8 cellular contexts compared by ENCODE assay signal in the genomic region with DNA sequence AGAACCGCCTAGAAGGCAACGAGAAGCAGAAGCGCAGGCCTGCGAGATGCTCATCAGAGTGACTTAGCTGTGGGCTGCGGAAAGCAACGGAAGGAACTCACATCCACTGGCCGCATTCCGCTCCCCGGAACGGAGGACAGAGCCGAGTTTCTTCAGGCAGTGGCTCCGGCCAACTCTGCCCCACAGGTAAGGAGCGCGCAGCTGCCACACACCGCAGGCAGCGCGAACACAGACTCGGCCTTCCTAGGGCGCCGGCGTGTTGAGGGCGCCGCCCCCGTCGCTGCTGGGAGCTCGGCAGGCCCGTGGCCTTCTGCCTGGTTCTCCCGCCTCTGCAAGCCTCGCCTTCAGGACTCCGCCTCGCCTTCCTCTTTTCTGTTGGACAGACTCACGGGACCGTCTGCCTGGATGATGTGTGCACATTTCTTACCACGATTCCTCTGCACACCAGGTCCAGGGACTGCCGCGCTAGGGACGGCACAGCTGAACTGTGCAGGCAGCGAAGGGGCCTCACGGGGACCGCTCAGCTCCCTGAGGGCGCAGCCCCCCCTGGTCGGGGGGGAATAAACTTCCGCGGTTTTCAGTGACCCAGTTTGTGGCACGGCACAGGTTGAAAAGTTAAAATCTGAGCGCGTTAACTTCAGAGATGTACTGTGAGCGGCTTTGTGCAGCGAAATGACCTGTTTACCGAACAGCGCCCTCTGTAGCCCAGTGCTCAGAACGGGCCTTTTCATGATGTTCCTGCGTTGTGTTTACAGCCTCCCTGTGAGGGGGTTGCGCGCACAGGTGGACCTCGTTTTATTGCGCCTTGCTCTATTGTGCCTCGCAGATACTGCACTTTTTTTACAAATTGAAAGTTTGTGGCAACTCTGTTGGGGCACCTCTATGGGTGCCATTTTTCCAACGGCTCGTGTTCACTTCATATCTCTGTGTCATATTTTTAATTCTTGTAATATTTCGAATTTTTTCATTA. TPM values are rescaled to one million over a fixed set of nuclear protein-coding genes. Genes with fewer than 3 reads are reported as not detected.
A peak's percentile ranks its signal among the peaks of the same experiment; 100 is the strongest.
DNase-seq lines count a peak whose midpoint lies in the region; ATAC-seq and TF ChIP-seq lines count a peak whose summit lies in the region.

No MANE protein-coding gene starts in this region.

- peaks cover 11% of the 10 kb centered on the region for H3K27me3 Mint-ChIP-seq in T-helper 1 cell treated with Interleukin-12 subunit alpha and Interleukin-12 subunit beta and Interleukin-4 antibody, amounts not matched to agents 30 μg/mL and 1 μg/mL, for 36 hours (ENCODE audit: low read depth)
- no peaks in the 10 kb centered on the region for H3K27me3 Mint-ChIP-seq in progenitor cell of endocrine pancreas

- H3K36me3 Mint-ChIP-seq in T-helper 1 cell treated with Interleukin-12 subunit alpha and Interleukin-12 subunit beta and Interleukin-4 antibody, amounts not matched to agents 30 μg/mL and 1 μg/mL, for 36 hours (ENCODE audit: low read depth) = no peaks in the 10 kb centered on the region
- peaks cover 17% of the 10 kb centered on the region for H3K36me3 Mint-ChIP-seq in progenitor cell of endocrine pancreas (ENCODE audit: insufficient read depth)

- H3K4me3 Mint-ChIP-seq in T-helper 1 cell treated with Interleukin-12 subunit alpha and Interleukin-12 subunit beta and Interleukin-4 antibody, amounts not matched to agents 30 μg/mL and 1 μg/mL, for 36 hours = peak overlapping the region; percentile 86
- peak overlapping the region; percentile 86 for H3K4me3 Mint-ChIP-seq in progenitor cell of endocrine pancreas (ENCODE audit: low read depth)

- peak overlapping the region; percentile 22 for H3K27ac Mint-ChIP-seq in T-helper 1 cell treated with Interleukin-12 subunit alpha and Interleukin-12 subunit beta and Interleukin-4 antibody, amounts not matched to agents 30 μg/mL and 1 μg/mL, for 36 hours
- peak overlapping the region; percentile 93 for H3K27ac Mint-ChIP-seq in progenitor cell of endocrine pancreas

- TF ChIP-seq CTCF in GM10248 (IDR thresholded peaks at IDR 0.05; ENCODE audit: control extremely low read depth, extremely low read depth, low read depth, missing control alignments) (peak; percentile 87), right atrium auricular region (IDR thresholded peaks at IDR 0.05) (peak; percentile 83 to 91), progenitor cell of endocrine pancreas (IDR thresholded peaks at IDR 0.05; ENCODE audit: unreplicated experiment) (peak; percentile 90), upper lobe of left lung (IDR thresholded peaks at IDR 0.05) (peak; percentile 71 to 85 (median 76))

- CTCF ChIA-PET in GM10248 (lab: Yijun Ruan, JAX) = interaction anchor here (0.7 to 1.8 kb wide), 14 partner anchors 9 to 703 kb away, joined by 3 to 9 read pairs (median 5); a partner anchor contains a TSS

- peaks cover 12% of the 10 kb centered on the region for H3K9me3 Mint-ChIP-seq in T-helper 1 cell treated with Interleukin-12 subunit alpha and Interleukin-12 subunit beta and Interleukin-4 antibody, amounts not matched to agents 30 μg/mL and 1 μg/mL, for 36 hours
- H3K9me3 Mint-ChIP-seq in progenitor cell of endocrine pancreas (ENCODE audit: low read depth) = peaks cover 16% of the 10 kb centered on the region

- POLR2A ChIA-PET in GM10248 (lab: Yijun Ruan, JAX) = no interaction called here

- peak overlapping the region; percentile 46 to 62 for H3K4me3 ChIP-seq in right atrium auricular region
- H3K4me3 ChIP-seq in upper lobe of left lung = peak overlapping the region; percentile 38 to 61 (median 50)

- WGBS in upper lobe of left lung, 2 donors = 5 to 6% methylated on average over 47 to 54 of the region's 61 CpGs

- ATAC-seq in HG02678 (IDR thresholded peaks at IDR 0.05; ENCODE audit: unreplicated experiment) (peak; percentile 80), upper lobe of left lung (ENCODE audit: low FRiP score in 2 of 2) (peak; percentile 93 to 95)

- H3K9me3 ChIP-seq in right atrium auricular region = no peaks in the 10 kb centered on the region
- H3K9me3 ChIP-seq in upper lobe of left lung = peaks cover 0 to 3% (median 0%) of the 10 kb centered on the region in 4 donors

- H3K36me3 ChIP-seq in right atrium auricular region = no peaks in the 10 kb centered on the region
- H3K36me3 ChIP-seq in upper lobe of left lung = no peaks in the 10 kb centered on the region

- H3K4me1 ChIP-seq in right atrium auricular region (no peaks in the 10 kb centered on the region), upper lobe of left lung (peaks cover 4 to 19% (median 15%) of the 10 kb centered on the region in 4 donors)

- H3K27me3 ChIP-seq in right atrium auricular region (no peaks in the 10 kb centered on the region), upper lobe of left lung (no peaks in the 10 kb centered on the region)

- H3K4me1 Mint-ChIP-seq in T-helper 1 cell treated with Interleukin-12 subunit alpha and Interleukin-12 subunit beta and Interleukin-4 antibody, amounts not matched to agents 30 μg/mL and 1 μg/mL, for 36 hours (ENCODE audit: low read depth) = peaks cover 13% of the 10 kb centered on the region
- H3K4me1 Mint-ChIP-seq in progenitor cell of endocrine pancreas (ENCODE audit: low read depth) = peaks cover 6% of the 10 kb centered on the region

- peak; percentile 82 for DNase-seq in GM10248 (ENCODE audit: extremely low spot score)
- DNase-seq in NCI-H1417 treated with DMSO at 0.1 percent for 48 hours (lab: John Stamatoyannopoulos, UW) = peak; percentile 49
- peak; percentile 51 for DNase-seq in amniotic stem cell (lab: John Stamatoyannopoulos, UW)
- peak; percentile 76 for DNase-seq in right atrium auricular region (ENCODE audit: low spot score)
- peak; percentile 76 for DNase-seq in progenitor cell of endocrine pancreas (ENCODE audit: low spot score, unreplicated experiment)
- DNase-seq in upper lobe of left lung = peak; percentile 78 to 92

- H3K27ac ChIP-seq in right atrium auricular region (peak overlapping the region; percentile 73 to 82), upper lobe of left lung (peak overlapping the region; percentile 72 to 84 (median 80))

- peak in 1 of 4 donors; percentile 1 for TF ChIP-seq EP300 in upper lobe of left lung (IDR thresholded peaks at IDR 0.05)

- peak in 2 of 4 donors; percentile 25 to 35 for TF ChIP-seq POLR2A in upper lobe of left lung (IDR thresholded peaks at IDR 0.05)

RNA-seq across cellular contexts. Expression of a gene that starts 15.8 kb away (rescaled TPM):
- total RNA-seq in right atrium auricular region (1 to 10 TPM in 1 of 2 donors, not detected in 1; 1.1 TPM), progenitor cell of endocrine pancreas (1.8 and 3.2 TPM in 2 replicates), upper lobe of left lung (1 to 10 TPM in 3 of 6 donors, not detected in 3; 1.0 to 2.7 (median 1.1) TPM)

RNA-seq across cellular contexts. Expression of a gene that starts 42.6 kb away (rescaled TPM):
- total RNA-seq in right atrium auricular region = 10 to 100 TPM; 16.1 to 22.2 TPM
- 52.4 and 57.8 TPM in 2 replicates for total RNA-seq in progenitor cell of endocrine pancreas
- 10 to 100 TPM; 22.9 to 47.1 (median 30.4) TPM for total RNA-seq in upper lobe of left lung

Comparison
In these comparisons a context has a peak if more than half of its experiments do, and no peak if none do; other contexts are left out.
1. Peak in every context shown above with its lines: DNase-seq, ATAC-seq, H3K4me3 ChIP-seq and H3K27ac ChIP-seq.